22 cellular contexts compared by ENCODE assay signal in the genomic region with DNA sequence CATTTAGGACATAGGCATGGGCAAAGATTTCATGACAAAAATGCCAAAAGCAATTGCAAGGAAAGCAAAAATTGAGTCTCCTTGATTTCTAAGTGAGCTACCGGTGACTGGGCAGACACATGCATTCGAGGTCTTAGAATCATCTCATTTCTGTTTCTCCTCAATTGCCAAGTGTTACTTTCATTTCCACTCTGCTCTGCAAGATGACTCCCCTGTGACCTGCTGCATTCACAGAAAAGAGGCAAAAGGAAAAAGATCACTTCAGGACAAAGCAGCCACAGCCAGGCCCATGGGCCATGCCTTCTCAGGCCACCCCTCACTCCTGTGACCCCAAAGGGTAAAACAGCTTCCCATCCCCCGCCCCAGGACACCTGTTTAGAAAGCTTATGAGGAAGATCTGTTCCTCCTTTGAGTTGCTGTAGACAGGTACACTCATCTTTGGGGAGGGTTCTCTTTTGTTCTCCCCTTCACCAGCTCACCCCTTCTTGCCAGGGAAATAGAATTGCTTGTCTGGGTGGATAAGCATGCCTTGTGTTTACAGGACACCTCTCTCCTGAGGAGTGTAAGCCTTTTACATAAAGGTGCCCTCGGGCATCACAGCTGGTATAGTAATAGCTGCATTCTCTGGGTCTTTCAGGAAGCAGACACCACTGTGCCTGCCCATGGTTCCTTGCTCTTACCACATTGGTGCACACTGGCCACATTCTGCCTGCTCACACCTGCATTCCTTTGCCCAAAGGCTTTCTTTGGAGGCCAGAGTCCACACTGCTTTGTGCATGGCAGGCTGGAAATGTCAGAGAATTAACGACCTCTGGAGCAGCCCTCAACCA.
DNase-seq lines count a peak whose midpoint lies in the region; ATAC-seq and TF ChIP-seq lines count a peak whose summit lies in the region.
"Had no signal": no experiment of that assay in that cellular context is flagged by ENCODE, and none has a peak within 500 bp of the region (broad histone marks: within the 10 kb centered on the region; RNA-seq: fewer than 3 reads in every experiment).

No MANE protein-coding gene starts in this region.

- H3K27ac ChIP-seq in caudate nucleus (ENCODE audit: low read depth, low read length): no peak overlapping the region
- H3K27ac ChIP-seq: right lobe of liver, tibial artery had no signal

- DNase-seq in activated CD8-positive, alpha-beta T cell treated with anti-CD3 and anti-CD28 coated beads, Interleukin-2, amount 10 ng/mL, durations not matched to agents 7 days and 5 days: no peak
- DNase-seq in activated CD8-positive, alpha-beta T cell treated with anti-CD3 and anti-CD28 coated beads for 36 hours: no peak
- DNase-seq in effector memory CD8-positive, alpha-beta T cell: no peak
- DNase-seq in sciatic nerve (ENCODE audit: low spot score) (no peak), caudate nucleus (lab: John Stamatoyannopoulos, UW) (no peak), SKM-1 treated with dmso at 0.1 percent for 144 hours (lab: John Stamatoyannopoulos, UW; ENCODE audit: unreplicated experiment) (no peak)
- DNase-seq: ACHN; activated CD4-positive, CD25-positive, alpha-beta regulatory T cell; activated T-cell treated with anti-CD3 and anti-CD28 coated beads, Interleukin-2, amount 50 U/mL, for 4 hours; central memory CD4-positive, alpha-beta T cell; foreskin melanocyte; NCI-H1417 treated with DMSO at 0.1 percent for 48 hours; NCI-H345; right lobe of liver; stimulated activated CD4-positive, alpha-beta T cell treated with anti-CD3 and anti-CD28 coated beads, Interleukin-2, amount 100 ng/mL, for 48 hours; stimulated activated CD8-positive, alpha-beta memory T cell treated with anti-CD3 and anti-CD28 coated beads, Interleukin-4, amount 100 ng/mL, for 48 hours; tibial artery had no signal

- POLR2A ChIA-PET in activated CD8-positive, alpha-beta T cell treated with anti-CD3 and anti-CD28 coated beads, Interleukin-2, amount 10 ng/mL, durations not matched to agents 7 days and 5 days (lab: Charles Lee): interaction anchor here (0.6 kb wide), 1 partner anchor 57 kb away, joined by 3 read pairs; no protein-coding TSS in a partner anchor
- POLR2A ChIA-PET in activated CD8-positive, alpha-beta T cell treated with anti-CD3 and anti-CD28 coated beads for 36 hours (lab: Charles Lee): no interaction called here

- no peak for TF ChIP-seq CTCF in activated CD8-positive, alpha-beta T cell treated with anti-CD3 and anti-CD28 coated beads for 36 hours (IDR thresholded peaks at IDR 0.05)

- no peaks in the 10 kb centered on the region for H3K36me3 Mint-ChIP-seq in activated CD8-positive, alpha-beta T cell treated with anti-CD3 and anti-CD28 coated beads, Interleukin-2, amount 10 ng/mL, durations not matched to agents 7 days and 5 days (ENCODE audit: low read depth)
- no peaks in the 10 kb centered on the region for H3K36me3 Mint-ChIP-seq in activated CD8-positive, alpha-beta T cell treated with anti-CD3 and anti-CD28 coated beads for 36 hours (ENCODE audit: low read depth)
- H3K36me3 Mint-ChIP-seq in effector memory CD8-positive, alpha-beta T cell (ENCODE audit: insufficient read depth): peaks cover 3% of the 10 kb centered on the region
- H3K36me3 Mint-ChIP-seq: memory B cell had no signal

- ATAC-seq in activated CD8-positive, alpha-beta T cell treated with anti-CD3 and anti-CD28 coated beads, Interleukin-2, amount 10 ng/mL, durations not matched to agents 7 days and 5 days: no peak
- no peak for ATAC-seq in activated CD8-positive, alpha-beta T cell treated with anti-CD3 and anti-CD28 coated beads for 36 hours
- ATAC-seq in HG02798 (IDR thresholded peaks at IDR 0.05; ENCODE audit: poor library complexity, unreplicated experiment): peak; percentile 60
- ATAC-seq in effector memory CD8-positive, alpha-beta T cell (replicated peaks): peak; percentile 72
- ATAC-seq in sciatic nerve: peak; percentile 85
- ATAC-seq in GM21526 (IDR thresholded peaks at IDR 0.05; ENCODE audit: low FRiP score, unreplicated experiment): no peak
- ATAC-seq: activated T-cell treated with anti-CD3 and anti-CD28 coated beads, Interleukin-2, amount 50 U/mL, for 4 hours; K562; Panc1 had no signal

- H3K27ac Mint-ChIP-seq in activated CD8-positive, alpha-beta T cell treated with anti-CD3 and anti-CD28 coated beads, Interleukin-2, amount 10 ng/mL, durations not matched to agents 7 days and 5 days: peak overlapping the region; percentile 56
- no peak overlapping the region for H3K27ac Mint-ChIP-seq in activated CD8-positive, alpha-beta T cell treated with anti-CD3 and anti-CD28 coated beads for 36 hours
- H3K27ac Mint-ChIP-seq in effector memory CD8-positive, alpha-beta T cell: peak overlapping the region in 1 of 2 donors; percentile 74
- H3K27ac Mint-ChIP-seq: memory B cell had no signal

- intact Hi-C loops in activated CD8-positive, alpha-beta T cell treated with anti-CD3 and anti-CD28 coated beads for 36 hours (cut with micrococcal nuclease): no loop called here
- intact Hi-C loops in sciatic nerve (cut with DNase I): no loop called here

- no peaks in the 10 kb centered on the region for H3K27me3 Mint-ChIP-seq in activated CD8-positive, alpha-beta T cell treated with anti-CD3 and anti-CD28 coated beads, Interleukin-2, amount 10 ng/mL, durations not matched to agents 7 days and 5 days (ENCODE audit: low read depth)
- H3K27me3 Mint-ChIP-seq in activated CD8-positive, alpha-beta T cell treated with anti-CD3 and anti-CD28 coated beads for 36 hours: peaks cover 6% of the 10 kb centered on the region
- peaks cover 0 to 10% of the 10 kb centered on the region in 2 donors for H3K27me3 Mint-ChIP-seq in effector memory CD8-positive, alpha-beta T cell

- CTCF ChIA-PET in activated CD8-positive, alpha-beta T cell treated with anti-CD3 and anti-CD28 coated beads, Interleukin-2, amount 10 ng/mL, durations not matched to agents 7 days and 5 days (lab: Charles Lee): interaction anchor here (0.9 kb wide), 1 partner anchor 36 kb away, joined by 3 read pairs; no protein-coding TSS in a partner anchor
- CTCF ChIA-PET in activated CD8-positive, alpha-beta T cell treated with anti-CD3 and anti-CD28 coated beads for 36 hours (lab: Charles Lee): no interaction called here

- H3K4me1 Mint-ChIP-seq in activated CD8-positive, alpha-beta T cell treated with anti-CD3 and anti-CD28 coated beads, Interleukin-2, amount 10 ng/mL, durations not matched to agents 7 days and 5 days (ENCODE audit: low read depth): peaks cover 11% of the 10 kb centered on the region
- peaks cover 2% of the 10 kb centered on the region for H3K4me1 Mint-ChIP-seq in activated CD8-positive, alpha-beta T cell treated with anti-CD3 and anti-CD28 coated beads for 36 hours (ENCODE audit: low read depth)
- peaks cover 3 to 6% of the 10 kb centered on the region in 2 donors for H3K4me1 Mint-ChIP-seq in effector memory CD8-positive, alpha-beta T cell (ENCODE audit: low read depth in 2 of 2)
- H3K4me1 Mint-ChIP-seq: memory B cell had no signal

- no peaks in the 10 kb centered on the region for H3K9me3 Mint-ChIP-seq in activated CD8-positive, alpha-beta T cell treated with anti-CD3 and anti-CD28 coated beads, Interleukin-2, amount 10 ng/mL, durations not matched to agents 7 days and 5 days (ENCODE audit: insufficient read depth)
- no peaks in the 10 kb centered on the region for H3K9me3 Mint-ChIP-seq in activated CD8-positive, alpha-beta T cell treated with anti-CD3 and anti-CD28 coated beads for 36 hours
- H3K9me3 Mint-ChIP-seq in effector memory CD8-positive, alpha-beta T cell: no peaks in the 10 kb centered on the region
- H3K9me3 Mint-ChIP-seq: activated T-cell treated with anti-CD3 and anti-CD28 coated beads, Interleukin-2, amount 50 U/mL, for 4 hours had no signal

- no peak overlapping the region for H3K4me3 Mint-ChIP-seq in activated CD8-positive, alpha-beta T cell treated with anti-CD3 and anti-CD28 coated beads, Interleukin-2, amount 10 ng/mL, durations not matched to agents 7 days and 5 days
- no peak overlapping the region for H3K4me3 Mint-ChIP-seq in activated CD8-positive, alpha-beta T cell treated with anti-CD3 and anti-CD28 coated beads for 36 hours
- peak overlapping the region; percentile 37 to 55 for H3K4me3 Mint-ChIP-seq in effector memory CD8-positive, alpha-beta T cell
- H3K4me3 Mint-ChIP-seq: activated T-cell treated with anti-CD3 and anti-CD28 coated beads, Interleukin-2, amount 50 U/mL, for 4 hours; memory B cell had no signal

Comparison
In these comparisons a context has a peak if more than half of its experiments do, and no peak if none do; other contexts are left out.
1. ATAC-seq: peak in HG02798 (single experiment), effector memory CD8-positive, alpha-beta T cell (single experiment) and sciatic nerve (single experiment); none in activated CD8-positive, alpha-beta T cell treated with anti-CD3 and anti-CD28 coated beads, Interleukin-2, amount 10 ng/mL, durations not matched to agents 7 days and 5 days (single experiment), activated CD8-positive, alpha-beta T cell treated with anti-CD3 and anti-CD28 coated beads for 36 hours (single experiment) and GM21526 (single experiment).
2. H3K4me3 Mint-ChIP-seq: peak in effector memory CD8-positive, alpha-beta T cell (2 of 2); none in activated CD8-positive, alpha-beta T cell treated with anti-CD3 and anti-CD28 coated beads, Interleukin-2, amount 10 ng/mL, durations not matched to agents 7 days and 5 days (single experiment) and activated CD8-positive, alpha-beta T cell treated with anti-CD3 and anti-CD28 coated beads for 36 hours (single experiment).